In the genomic region with DNA sequence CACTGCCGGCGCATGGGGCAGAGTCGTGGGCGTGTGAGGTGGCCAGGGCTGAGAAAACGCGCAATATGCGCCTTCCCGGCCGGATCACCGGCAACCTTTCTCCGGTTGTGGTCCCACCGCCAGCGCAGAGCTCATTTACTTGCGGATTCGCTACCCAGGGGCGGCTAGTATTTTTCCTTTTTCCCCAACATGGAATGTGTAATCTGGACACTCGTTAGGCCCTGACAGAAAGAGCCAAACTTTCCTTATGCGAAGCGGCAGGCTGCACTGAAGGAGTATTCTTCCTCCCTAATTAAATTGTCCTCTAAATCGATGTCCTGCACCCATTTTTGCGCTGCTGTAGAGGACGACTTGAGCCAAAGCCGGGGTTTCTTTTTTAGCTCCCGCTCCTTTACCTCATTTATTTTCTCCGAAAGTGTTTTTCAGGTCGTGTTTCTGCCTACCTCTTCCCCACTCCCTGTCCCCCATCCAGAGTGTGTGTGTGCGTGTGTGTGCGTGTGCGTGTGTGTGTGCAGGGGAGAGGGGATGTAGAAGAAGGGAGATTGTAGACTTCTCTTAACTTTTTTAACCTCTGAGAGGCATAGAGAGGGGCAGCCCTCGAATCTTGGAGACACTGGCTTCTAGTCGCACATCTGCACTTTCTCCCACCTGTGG, we compare ENCODE assay signal across 11 cellular contexts. TPM values are rescaled to one million over a fixed set of nuclear protein-coding genes. Genes with fewer than 3 reads are reported as not detected.
DNase-seq lines count a peak whose midpoint lies in the region; ATAC-seq, FAIRE-seq and TF ChIP-seq lines count a peak whose summit lies in the region.
"Had no signal": no experiment of that assay in that cellular context is flagged by ENCODE, and none has a peak within 500 bp of the region (broad histone marks: within the 10 kb centered on the region; RNA-seq: fewer than 3 reads in every experiment).

No MANE protein-coding gene starts in this region.

- 79 to 81% methylated on average over 31 of the region's 31 CpGs for WGBS in pancreas, 2 donors

- H3K36me3 ChIP-seq in CD4-positive, CD25-positive, alpha-beta regulatory T cell (ENCODE audit: control insufficient read depth, insufficient read depth, low read length): no peaks in the 10 kb centered on the region
- H3K36me3 ChIP-seq in GM23338 (ENCODE audit: insufficient read depth): no peaks in the 10 kb centered on the region
- no peaks in the 10 kb centered on the region for H3K36me3 ChIP-seq in pancreas
- H3K36me3 ChIP-seq: BLaER1 had no signal

- H3K36me3 Mint-ChIP-seq in CD4-positive, CD25-positive, alpha-beta regulatory T cell: no peaks in the 10 kb centered on the region
- peaks cover 10% of the 10 kb centered on the region; the same call in 2 of the 3 replicates for H3K36me3 Mint-ChIP-seq in GM23338 (ENCODE audit: low read depth)
- peaks cover 6% of the 10 kb centered on the region for H3K36me3 Mint-ChIP-seq in central memory CD8-positive, alpha-beta T cell (ENCODE audit: insufficient read depth)
- H3K36me3 Mint-ChIP-seq in nephron progenitor cell (ENCODE audit: low read depth): no peaks in the 10 kb centered on the region

- H3F3A ChIP-seq in GM23338 (replicated peaks; ENCODE audit: low read depth): peaks cover 37% of the 10 kb centered on the region

- no peak overlapping the region for H3K4me3 ChIP-seq in CD4-positive, CD25-positive, alpha-beta regulatory T cell (ENCODE audit: low read depth, low read length)
- H3K4me3 ChIP-seq in GM23338 (peak overlapping the region; percentile 89), pancreas (no peak overlapping the region)

- no peaks in the 10 kb centered on the region for H3K79me2 ChIP-seq in GM23338 (replicated peaks; ENCODE audit: insufficient read depth)

- no peak for TF ChIP-seq CTCF in GM23338 (conservative IDR thresholded peaks at IDR 0.05; ENCODE audit: low read depth in 2 of 2)
- no peak for TF ChIP-seq CTCF in nephron progenitor cell (IDR thresholded peaks at IDR 0.05)
- TF ChIP-seq CTCF in pancreas (IDR thresholded peaks at IDR 0.05): no peak

- peaks cover 20% of the 10 kb centered on the region for H3K27me3 ChIP-seq in CD4-positive, CD25-positive, alpha-beta regulatory T cell (ENCODE audit: control insufficient read depth, insufficient read depth, low read length)
- H3K27me3 ChIP-seq in GM23338 (ENCODE audit: insufficient read depth) (peaks cover 95% of the 10 kb centered on the region), pancreas (peaks cover 0 to 24% (median 3%) of the 10 kb centered on the region in 4 donors)

- H3K4me2 ChIP-seq in GM23338: peak overlapping the region; percentile 96
- H3K4me2 ChIP-seq: BLaER1 had no signal

- no peak overlapping the region for H3K27ac ChIP-seq in CD4-positive, CD25-positive, alpha-beta regulatory T cell (ENCODE audit: insufficient read depth, low read length, poor library complexity, severe bottlenecking)
- no peak overlapping the region for H3K27ac ChIP-seq in GM23338 (ENCODE audit: low read depth)
- H3K27ac ChIP-seq in pancreas: no peak overlapping the region
- H3K27ac ChIP-seq: BLaER1 had no signal

- intact Hi-C loops in pancreas (cut with DNase I): no loop called here

- peaks cover 17% of the 10 kb centered on the region for H4K20me1 ChIP-seq in GM23338 (replicated peaks; ENCODE audit: insufficient read depth)

- no peak for DNase-seq in CD4-positive, CD25-positive, alpha-beta regulatory T cell
- DNase-seq in GM23338 (ENCODE audit: low spot score): peak; percentile 33
- no peak for DNase-seq in central memory CD8-positive, alpha-beta T cell (ENCODE audit: low spot score in 2 of 2)
- DNase-seq in nephron progenitor cell: peak; percentile 16
- no peak for DNase-seq in HuH-7.5 (ENCODE audit: low spot score)
- DNase-seq in NCI-H2196 treated with DMSO at 0.1 percent for 48 hours (lab: John Stamatoyannopoulos, UW; ENCODE audit: unreplicated experiment): no peak
- no peak for DNase-seq in pancreas
- DNase-seq: substantia nigra had no signal

- peaks cover 0 to 5% (median 0%) of the 10 kb centered on the region in 7 donors for H3K9me3 Mint-ChIP-seq in CD4-positive, CD25-positive, alpha-beta regulatory T cell
- H3K9me3 Mint-ChIP-seq in GM23338: peaks cover 9% of the 10 kb centered on the region
- no peaks in the 10 kb centered on the region for H3K9me3 Mint-ChIP-seq in central memory CD8-positive, alpha-beta T cell
- peaks cover 3% of the 10 kb centered on the region for H3K9me3 Mint-ChIP-seq in nephron progenitor cell

- H2AFZ ChIP-seq in GM23338: no peak overlapping the region

- no peak for ATAC-seq in CD4-positive, CD25-positive, alpha-beta regulatory T cell (ENCODE audit: low read depth in 2 of 2)
- no peak for ATAC-seq in GM23338
- no peak for ATAC-seq in central memory CD8-positive, alpha-beta T cell (replicated peaks; ENCODE audit: extremely low read depth, poor library complexity, severe bottlenecking)
- ATAC-seq in HG02840 (IDR thresholded peaks at IDR 0.05; ENCODE audit: low FRiP score, unreplicated experiment): no peak
- no peak for ATAC-seq in pancreas

- H3K27ac Mint-ChIP-seq in CD4-positive, CD25-positive, alpha-beta regulatory T cell: no peak overlapping the region
- H3K27ac Mint-ChIP-seq in GM23338 (no peak overlapping the region), nephron progenitor cell (no peak overlapping the region)
- H3K27ac Mint-ChIP-seq in central memory CD8-positive, alpha-beta T cell (ENCODE audit: low read depth): no peak overlapping the region

- peaks cover 0 to 85% (median 53%) of the 10 kb centered on the region in 4 donors for H3K4me1 Mint-ChIP-seq in CD4-positive, CD25-positive, alpha-beta regulatory T cell
- H3K4me1 Mint-ChIP-seq in GM23338 (peaks cover 65% of the 10 kb centered on the region), nephron progenitor cell (peaks cover 45% of the 10 kb centered on the region)
- peaks cover 64% of the 10 kb centered on the region for H3K4me1 Mint-ChIP-seq in central memory CD8-positive, alpha-beta T cell

- H3K4me1 ChIP-seq in CD4-positive, CD25-positive, alpha-beta regulatory T cell (ENCODE audit: control insufficient read depth, insufficient read depth, low read length, poor library complexity, severe bottlenecking): peaks cover 78% of the 10 kb centered on the region
- peaks cover 71% of the 10 kb centered on the region for H3K4me1 ChIP-seq in GM23338 (ENCODE audit: insufficient read depth)
- peaks cover 0 to 12% (median 0%) of the 10 kb centered on the region in 3 donors for H3K4me1 ChIP-seq in pancreas

- peaks cover 87% of the 10 kb centered on the region for H3K27me3 Mint-ChIP-seq in CD4-positive, CD25-positive, alpha-beta regulatory T cell
- H3K27me3 Mint-ChIP-seq in GM23338 (ENCODE audit: insufficient read depth, low read depth, poor library complexity) (peaks cover 95% of the 10 kb centered on the region), nephron progenitor cell (ENCODE audit: low read depth, poor library complexity) (peaks cover 97% of the 10 kb centered on the region)
- peaks cover 98% of the 10 kb centered on the region for H3K27me3 Mint-ChIP-seq in central memory CD8-positive, alpha-beta T cell

- no peaks in the 10 kb centered on the region for H3K9me3 ChIP-seq in CD4-positive, CD25-positive, alpha-beta regulatory T cell (ENCODE audit: control insufficient read depth in 2 of 2, low read length in 2 of 2)
- no peaks in the 10 kb centered on the region for H3K9me3 ChIP-seq in pancreas

- no peak for FAIRE-seq in pancreas (lab: Jason Lieb, UNC)

- no peaks in the 10 kb centered on the region for H3K9me2 ChIP-seq in GM23338 (ENCODE audit: insufficient read depth)

- peak overlapping the region; percentile 32 to 78 (median 58) for H3K4me3 Mint-ChIP-seq in CD4-positive, CD25-positive, alpha-beta regulatory T cell
- H3K4me3 Mint-ChIP-seq in GM23338: peak overlapping the region; percentile 70
- peak overlapping the region; percentile 16 for H3K4me3 Mint-ChIP-seq in central memory CD8-positive, alpha-beta T cell
- no peak overlapping the region for H3K4me3 Mint-ChIP-seq in nephron progenitor cell

TF ChIP-seq in GM23338, 12 proteins besides CTCF, POLR2A, EP300 and RAD21:
- TF ChIP-seq NANOG (IDR thresholded peaks at IDR 0.05; ENCODE audit: borderline replicate concordance) (no peak), EZH2 (IDR thresholded peaks at IDR 0.05; ENCODE audit: low read depth, unreplicated experiment) (peak; percentile 95), EZH2phosphoT487 (IDR thresholded peaks at IDR 0.05; ENCODE audit: unreplicated experiment) (peak; percentile 70)
TF ChIP-seq in GM23338: peak in this region for 2.

RNA-seq across cellular contexts. Expression of gene OTX1, which starts 2.7 kb away (rescaled TPM):
- total RNA-seq in CD4-positive, CD25-positive, alpha-beta regulatory T cell: not detected
- polyA plus RNA-seq in CD4-positive, CD25-positive, alpha-beta regulatory T cell: not detected
- total RNA-seq in GM23338 (2014; rRNA removed; shearing (Covaris generic)): 0.74 and 1.3 TPM in 2 replicates
- polyA plus RNA-seq in GM23338 (2016; fragmentation: Nextera tagmentation; extraction: Ambion mirVana) (1.1 and 2.2 TPM in 2 replicates), pancreas (under 1 TPM; 0.02 to 0.15 TPM)
- under 1 TPM; 0.16 to 0.90 (median 0.28) TPM for total RNA-seq in pancreas
- total RNA-seq: lung microvascular endothelial cell had no signal

Comparison
In these comparisons a context has a peak if more than half of its experiments do, and no peak if none do; other contexts are left out.
1. DNase-seq: peak in GM23338 (single experiment) and nephron progenitor cell (single experiment); none in CD4-positive, CD25-positive, alpha-beta regulatory T cell (0 of 3), central memory CD8-positive, alpha-beta T cell (0 of 2), HuH-7.5 (single experiment), NCI-H2196 treated with DMSO at 0.1 percent for 48 hours (single experiment) and pancreas (0 of 6).